ENCODE assay signal across 21 cellular contexts in the genomic region with DNA sequence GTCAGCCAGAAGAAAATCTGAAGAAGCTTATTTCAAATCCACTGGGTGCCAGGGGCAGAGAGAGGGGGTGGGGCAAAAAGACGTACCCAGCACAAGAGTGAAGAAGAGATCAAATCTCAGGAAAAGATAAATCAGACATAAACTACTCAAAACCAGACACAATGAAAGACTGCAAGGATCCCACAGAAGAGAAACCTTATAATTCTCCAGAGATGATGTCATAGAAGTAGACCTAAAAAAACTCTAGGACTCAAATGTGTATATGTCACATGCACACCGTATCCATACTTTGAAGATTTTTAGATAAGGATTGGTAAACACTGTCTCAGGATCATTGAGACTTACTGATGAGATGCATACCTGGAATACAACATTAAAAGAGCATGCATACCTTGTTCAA.
DNase-seq lines count a peak whose midpoint lies in the region; ATAC-seq, FAIRE-seq and TF ChIP-seq lines count a peak whose summit lies in the region.
"Had no signal": no experiment of that assay in that cellular context is flagged by ENCODE, and none has a peak within 500 bp of the region (broad histone marks: within the 10 kb centered on the region; RNA-seq: fewer than 3 reads in every experiment).

No MANE protein-coding gene starts in this region.

- H3K4me3 ChIP-seq in Loucy (ENCODE audit: low read length, poor library complexity, severe bottlenecking) = peak overlapping the region; percentile 62
- no peak overlapping the region for H3K4me3 ChIP-seq in K562
- H3K4me3 ChIP-seq in smooth muscle cell = no peak overlapping the region
- H3K4me3 ChIP-seq: heart left ventricle had no signal

- H3K27ac ChIP-seq in K562 (ENCODE audit: extremely low read depth, low read depth, low read length) = no peak overlapping the region
- H3K27ac ChIP-seq in smooth muscle cell (ENCODE audit: low read depth) = peak overlapping the region; percentile 81
- H3K27ac ChIP-seq: heart left ventricle had no signal

- H3K9me3 Mint-ChIP-seq in activated CD8-positive, alpha-beta T cell treated with anti-CD3 and anti-CD28 coated beads for 36 hours = peaks cover 3% of the 10 kb centered on the region
- H3K9me3 Mint-ChIP-seq in activated CD8-positive, alpha-beta T cell treated with anti-CD3 and anti-CD28 coated beads, Interleukin-2, amount 10 ng/mL, durations not matched to agents 7 days and 5 days (ENCODE audit: insufficient read depth) = no peaks in the 10 kb centered on the region

- H3K9me3 ChIP-seq in Loucy (ENCODE audit: insufficient read depth, low read depth, low read length) (no peaks in the 10 kb centered on the region), K562 (replicated peaks; ENCODE audit: control insufficient read depth, insufficient read depth, low read depth, low read length) (no peaks in the 10 kb centered on the region), smooth muscle cell (replicated peaks; ENCODE audit: low read depth) (no peaks in the 10 kb centered on the region)
- H3K9me3 ChIP-seq: heart left ventricle had no signal

- WGBS in K562 (ENCODE audit: insufficient coverage, low coverage, missing lambda C conversion rate) = 13% methylated on average over 2 of the region's 2 CpGs
- 36% methylated on average over 2 of the region's 2 CpGs for WGBS in smooth muscle cell (ENCODE audit: low lambda C conversion rate)

- no peaks in the 10 kb centered on the region for H3K27me3 Mint-ChIP-seq in activated CD8-positive, alpha-beta T cell treated with anti-CD3 and anti-CD28 coated beads for 36 hours
- no peaks in the 10 kb centered on the region for H3K27me3 Mint-ChIP-seq in activated CD8-positive, alpha-beta T cell treated with anti-CD3 and anti-CD28 coated beads, Interleukin-2, amount 10 ng/mL, durations not matched to agents 7 days and 5 days (ENCODE audit: low read depth)
- H3K27me3 Mint-ChIP-seq: B cell had no signal

- peak overlapping the region; percentile 73 for H3K4me2 ChIP-seq in Loucy (ENCODE audit: low read depth, low read length, poor library complexity, severe bottlenecking)
- H3K4me2 ChIP-seq in K562 (ENCODE audit: insufficient read depth, low read length) = no peak overlapping the region
- peak overlapping the region; percentile 77 for H3K4me2 ChIP-seq in smooth muscle cell

- H3K79me2 ChIP-seq in Loucy (ENCODE audit: insufficient read depth, low read length) (no peaks in the 10 kb centered on the region), K562 (ENCODE audit: control insufficient read depth, insufficient read depth, low read length) (no peaks in the 10 kb centered on the region), smooth muscle cell (ENCODE audit: low read depth) (no peaks in the 10 kb centered on the region)

- no peak overlapping the region for H3K27ac Mint-ChIP-seq in activated CD8-positive, alpha-beta T cell treated with anti-CD3 and anti-CD28 coated beads for 36 hours
- H3K27ac Mint-ChIP-seq in activated CD8-positive, alpha-beta T cell treated with anti-CD3 and anti-CD28 coated beads, Interleukin-2, amount 10 ng/mL, durations not matched to agents 7 days and 5 days = no peak overlapping the region
- H3K27ac Mint-ChIP-seq: B cell had no signal

- intact Hi-C loops in activated CD8-positive, alpha-beta T cell treated with anti-CD3 and anti-CD28 coated beads for 36 hours (cut with micrococcal nuclease) = no loop called here
- intact Hi-C loops in K562 (cut with micrococcal nuclease) = no loop called here

- H4K20me1 ChIP-seq in Loucy (ENCODE audit: insufficient read depth, low read length, poor library complexity, severe bottlenecking) (no peaks in the 10 kb centered on the region), K562 (replicated peaks; ENCODE audit: control insufficient read depth, insufficient read depth, low read length) (no peaks in the 10 kb centered on the region), smooth muscle cell (ENCODE audit: low read depth) (no peaks in the 10 kb centered on the region)

- peak; percentile 32 for ATAC-seq in activated CD8-positive, alpha-beta T cell treated with anti-CD3 and anti-CD28 coated beads for 36 hours
- no peak for ATAC-seq in activated CD8-positive, alpha-beta T cell treated with anti-CD3 and anti-CD28 coated beads, Interleukin-2, amount 10 ng/mL, durations not matched to agents 7 days and 5 days
- ATAC-seq in K562 (no peak), HG02588 (IDR thresholded peaks at IDR 0.05; ENCODE audit: unreplicated experiment) (no peak)
- ATAC-seq: heart left ventricle, Right ventricle myocardium inferior had no signal

- no peak overlapping the region for H3K4me3 Mint-ChIP-seq in activated CD8-positive, alpha-beta T cell treated with anti-CD3 and anti-CD28 coated beads for 36 hours
- no peak overlapping the region for H3K4me3 Mint-ChIP-seq in activated CD8-positive, alpha-beta T cell treated with anti-CD3 and anti-CD28 coated beads, Interleukin-2, amount 10 ng/mL, durations not matched to agents 7 days and 5 days

- no peaks in the 10 kb centered on the region for H3K27me3 ChIP-seq in Loucy (ENCODE audit: insufficient read depth, low read length, poor library complexity, severe bottlenecking)
- H3K27me3 ChIP-seq in K562 (ENCODE audit: control insufficient read depth in 2 of 2, insufficient read depth in 2 of 2, low read length in 2 of 2) = no peaks in the 10 kb centered on the region
- H3K27me3 ChIP-seq in smooth muscle cell (ENCODE audit: low read depth) = no peaks in the 10 kb centered on the region
- H3K27me3 ChIP-seq: heart left ventricle had no signal

- H3K36me3 ChIP-seq in Loucy (ENCODE audit: insufficient read depth, low read length) (no peaks in the 10 kb centered on the region), K562 (ENCODE audit: control insufficient read depth, insufficient read depth, low read length) (no peaks in the 10 kb centered on the region), smooth muscle cell (ENCODE audit: low read depth) (no peaks in the 10 kb centered on the region)
- H3K36me3 ChIP-seq: heart left ventricle had no signal

- H2AFZ ChIP-seq in Loucy (ENCODE audit: low read length) = no peak overlapping the region
- no peak overlapping the region for H2AFZ ChIP-seq in K562 (ENCODE audit: low read depth, low read length)
- H2AFZ ChIP-seq in smooth muscle cell (ENCODE audit: low read depth) = no peak overlapping the region

- no peak for TF ChIP-seq EP300 in K562 (IDR thresholded peaks at IDR 0.05; ENCODE audit: low read length)

- no TSS peak for BruUV-seq in K562 (replicated peaks; lab: Mats Ljungman, UMichigan)

- H3F3A ChIP-seq in Loucy (ENCODE audit: low read depth) (no peaks in the 10 kb centered on the region), smooth muscle cell (ENCODE audit: low read depth) (no peaks in the 10 kb centered on the region)

- in situ Hi-C loops in K562 (cut with MboI) = no loop called here

- no peak for TF ChIP-seq RAD21 in K562 (CRISPR knock-in tag; conservative IDR thresholded peaks at IDR 0.05 in 1 of 2, IDR thresholded peaks at IDR 0.05 in 1 of 2)

- no peak overlapping the region for H3K9ac ChIP-seq in Loucy (ENCODE audit: low read depth, low read length, poor library complexity, severe bottlenecking)
- H3K9ac ChIP-seq in K562 (ENCODE audit: insufficient read depth in 1 of 2, low read depth in 2 of 2, low read length in 2 of 2) = no peak overlapping the region
- peak overlapping the region; percentile 48 for H3K9ac ChIP-seq in smooth muscle cell (ENCODE audit: low read depth)

- H3K9me2 ChIP-seq in Loucy (replicated peaks; ENCODE audit: low read depth, low read length) = no peaks in the 10 kb centered on the region

- H3K36me3 Mint-ChIP-seq in activated CD8-positive, alpha-beta T cell treated with anti-CD3 and anti-CD28 coated beads for 36 hours (ENCODE audit: low read depth) = peaks cover 2% of the 10 kb centered on the region
- H3K36me3 Mint-ChIP-seq in activated CD8-positive, alpha-beta T cell treated with anti-CD3 and anti-CD28 coated beads, Interleukin-2, amount 10 ng/mL, durations not matched to agents 7 days and 5 days (ENCODE audit: low read depth) = no peaks in the 10 kb centered on the region

- no peak for FAIRE-seq in K562 (lab: Jason Lieb, UNC)
- FAIRE-seq: A204.1, TTC549 had no signal

- POLR2A ChIA-PET in activated CD8-positive, alpha-beta T cell treated with anti-CD3 and anti-CD28 coated beads for 36 hours (lab: Charles Lee) = interaction anchor here (0.6 kb wide), 2 partner anchors 267 to 795 kb away, joined by 3 read pairs; no protein-coding TSS in a partner anchor
- POLR2A ChIA-PET in activated CD8-positive, alpha-beta T cell treated with anti-CD3 and anti-CD28 coated beads, Interleukin-2, amount 10 ng/mL, durations not matched to agents 7 days and 5 days (lab: Charles Lee) = no interaction called here
- POLR2A ChIA-PET in K562 (lab: Yijun Ruan, JAX) = interaction anchor here (0.6 to 5.4 kb wide), 6 partner anchors 8 to 182 kb away, joined by 3 to 37 read pairs (median 10); no protein-coding TSS in a partner anchor

- no peak for TF ChIP-seq POLR2A in K562 (conservative IDR thresholded peaks at IDR 0.05)

- CTCF ChIA-PET in activated CD8-positive, alpha-beta T cell treated with anti-CD3 and anti-CD28 coated beads for 36 hours (lab: Charles Lee) = interaction anchor here (1.0 to 3.3 kb wide), 4 partner anchors 9 to 30 kb away, joined by 3 to 14 read pairs (median 5); no protein-coding TSS in a partner anchor
- CTCF ChIA-PET in activated CD8-positive, alpha-beta T cell treated with anti-CD3 and anti-CD28 coated beads, Interleukin-2, amount 10 ng/mL, durations not matched to agents 7 days and 5 days (lab: Charles Lee) = interaction anchor here (0.8 to 2.0 kb wide), 4 partner anchors 19 to 430 kb away, joined by 3 to 5 read pairs (median 3); partner anchors contain the start of gene CCDC71L
- CTCF ChIA-PET in K562 (lab: Yijun Ruan, JAX; ENCODE audit: low intra/inter-chr PET ratio) = no interaction called here

- H3K4me1 ChIP-seq in Loucy (ENCODE audit: insufficient read depth, low read length, poor library complexity, severe bottlenecking) = peaks cover 16% of the 10 kb centered on the region
- H3K4me1 ChIP-seq in K562 (replicated peaks in 1 of 2; ENCODE audit: control insufficient read depth in 2 of 2, insufficient read depth in 2 of 2, low read length in 2 of 2) = peaks cover 1 to 18% of the 10 kb centered on the region in 2 experiments; a peak in 4 of 5 replicates
- H3K4me1 ChIP-seq in smooth muscle cell (ENCODE audit: low read depth) = peaks cover 12% of the 10 kb centered on the region

- no peaks in the 10 kb centered on the region for H3K9me1 ChIP-seq in K562 (ENCODE audit: control insufficient read depth, insufficient read depth, low read length)

- no peak for DNase-seq in activated CD8-positive, alpha-beta T cell treated with anti-CD3 and anti-CD28 coated beads for 36 hours
- no peak for DNase-seq in activated CD8-positive, alpha-beta T cell treated with anti-CD3 and anti-CD28 coated beads, Interleukin-2, amount 10 ng/mL, durations not matched to agents 7 days and 5 days
- DNase-seq in K562 (ENCODE audit: extremely low read depth in 1 of 4, low spot score in 3 of 4) (no peak), smooth muscle cell (lab: John Stamatoyannopoulos, UW; ENCODE audit: unreplicated experiment) (no peak), cortex of kidney (lab: John Stamatoyannopoulos, UW) (no peak), NCI-H146 (lab: John Stamatoyannopoulos, UW) (no peak)
- DNase-seq: activated CD4-positive, alpha-beta T cell treated with anti-CD3 and anti-CD28 coated beads for 1 hour; activated CD8-positive, alpha-beta memory T cell treated with anti-CD3 and anti-CD28 coated beads, Interleukin-2, amount 50 U/mL, for 4 hours; activated gamma-delta T cell treated with Interleukin-2 at 50 U/mL for 16 hours; amygdala; H7; heart left ventricle; NCI-H1694 treated with DMSO at 0.1 percent for 48 hours; NCI-H774; retina had no signal

- no peak for TF ChIP-seq CTCF in activated CD8-positive, alpha-beta T cell treated with anti-CD3 and anti-CD28 coated beads for 36 hours (IDR thresholded peaks at IDR 0.05)
- no peak for TF ChIP-seq CTCF in Loucy (conservative IDR thresholded peaks at IDR 0.05; ENCODE audit: low read length)
- no peak for TF ChIP-seq CTCF in K562 (IDR thresholded peaks at IDR 0.05 in 2 of 3, conservative IDR thresholded peaks at IDR 0.05 in 1 of 3; ENCODE audit: insufficient read depth in 2 of 3, low read depth in 1 of 3, low read length in 3 of 3)
- no peak for TF ChIP-seq CTCF in smooth muscle cell (IDR thresholded peaks at IDR 0.05; ENCODE audit: borderline replicate concordance, insufficient read depth, poor library complexity, severe bottlenecking)

- H3K4me1 Mint-ChIP-seq in activated CD8-positive, alpha-beta T cell treated with anti-CD3 and anti-CD28 coated beads for 36 hours (ENCODE audit: low read depth) = peaks cover 43% of the 10 kb centered on the region
- peaks cover 16% of the 10 kb centered on the region for H3K4me1 Mint-ChIP-seq in activated CD8-positive, alpha-beta T cell treated with anti-CD3 and anti-CD28 coated beads, Interleukin-2, amount 10 ng/mL, durations not matched to agents 7 days and 5 days (ENCODE audit: low read depth)
